24 cellular contexts compared by ENCODE assay signal in the genomic region with DNA sequence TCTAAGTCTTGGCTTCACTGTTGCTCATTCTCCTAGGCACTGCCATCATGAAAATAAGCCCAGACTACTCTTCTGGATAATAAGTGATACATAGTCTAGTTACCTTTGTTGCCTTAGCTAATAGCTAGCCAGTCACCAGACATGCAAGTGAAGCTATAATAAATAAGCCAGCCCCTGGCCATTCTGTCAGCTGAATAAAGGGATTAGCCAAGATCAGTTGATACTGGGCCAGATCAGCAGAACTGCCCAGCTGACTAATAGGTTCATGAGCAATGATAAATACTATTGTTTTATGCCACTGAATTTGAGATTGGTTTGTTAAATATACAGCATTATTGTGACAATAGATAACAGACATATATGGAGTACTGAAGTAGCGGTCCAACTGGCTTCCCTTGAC. TPM values are rescaled to one million over a fixed set of nuclear protein-coding genes. Genes with fewer than 3 reads are reported as not detected.
DNase-seq lines count a peak whose midpoint lies in the region; ATAC-seq and TF ChIP-seq lines count a peak whose summit lies in the region.
"Had no signal": no experiment of that assay in that cellular context is flagged by ENCODE, and none has a peak within 500 bp of the region (broad histone marks: within the 10 kb centered on the region; RNA-seq: fewer than 3 reads in every experiment).

No MANE protein-coding gene starts in this region.

- DNase-seq in BE2C (peak; percentile 15), NCI-H82 treated with DMSO at 0.1 percent for 48 hours (lab: John Stamatoyannopoulos, UW; ENCODE audit: unreplicated experiment) (peak; percentile 66), endothelial cell (ENCODE audit: low spot score) (no peak), foreskin fibroblast (peak; percentile 7 to 53), hypothalamus (lab: John Stamatoyannopoulos, UW) (no peak), RWPE1 (ENCODE audit: low spot score) (no peak), T-helper 9 cell (no peak)
- DNase-seq: 8988T; ACHN; CD4-positive, CD25-positive, alpha-beta regulatory T cell; H9; KG1; MM.1S; NCI-H1417 treated with DMSO at 0.1 percent for 48 hours; NCI-H1694 treated with DMSO at 0.1 percent for 48 hours; NCI-H2081 treated with DMSO at 0.1 percent for 48 hours; NCI-H2171 treated with DMSO at 0.1 percent for 48 hours; NCI-H345; NCI-H524; NCI-H748 treated with DMSO at 0.1 percent for 48 hours; SK-N-SH; SW 1271 had no signal

- ATAC-seq in GM19328 (IDR thresholded peaks at IDR 0.05; ENCODE audit: unreplicated experiment), result no peak
- ATAC-seq: GM23338 had no signal

- POLR2A ChIA-PET in RWPE1 (lab: Yijun Ruan, JAX; ENCODE audit: low non-redundant PET), result no interaction called here

- peaks cover 1% of the 10 kb centered on the region for H3K27me3 Mint-ChIP-seq in endothelial cell (ENCODE audit: unreplicated experiment)

- H3K27me3 ChIP-seq in BE2C, result no peaks in the 10 kb centered on the region

- no peaks in the 10 kb centered on the region for H3K9me3 Mint-ChIP-seq in endothelial cell (ENCODE audit: unreplicated experiment)
- H3K9me3 Mint-ChIP-seq: GM23338, H9 had no signal

- no peak overlapping the region for H3K27ac ChIP-seq in RWPE1

- no peaks in the 10 kb centered on the region for H3K36me3 Mint-ChIP-seq in endothelial cell (ENCODE audit: low read depth, unreplicated experiment)
- H3K36me3 Mint-ChIP-seq: CD4-positive, CD25-positive, alpha-beta regulatory T cell had no signal

- no peak for TF ChIP-seq CTCF in BE2C (IDR thresholded peaks at IDR 0.05; ENCODE audit: low read depth, low read length)
- TF ChIP-seq CTCF in endothelial cell (IDR thresholded peaks at IDR 0.05; ENCODE audit: unreplicated experiment), result no peak
- TF ChIP-seq CTCF in foreskin fibroblast (IDR thresholded peaks at IDR 0.05; ENCODE audit: low read depth, low read length), result no peak
- no peak for TF ChIP-seq CTCF in RWPE1 (conservative IDR thresholded peaks at IDR 0.05; ENCODE audit: low read depth)

- H3K27ac Mint-ChIP-seq in endothelial cell (ENCODE audit: unreplicated experiment), result peak overlapping the region; percentile 72
- H3K27ac Mint-ChIP-seq: CD4-positive, CD25-positive, alpha-beta regulatory T cell; GM23338; H9 had no signal

- no peaks in the 10 kb centered on the region for H3K9me3 ChIP-seq in BE2C
- H3K9me3 ChIP-seq: SK-N-SH had no signal

- no peaks in the 10 kb centered on the region for H3K4me1 ChIP-seq in BE2C

- H3K4me3 Mint-ChIP-seq in endothelial cell (ENCODE audit: unreplicated experiment), result no peak overlapping the region
- H3K4me3 Mint-ChIP-seq: CD4-positive, CD25-positive, alpha-beta regulatory T cell; GM23338; H9 had no signal

- no peaks in the 10 kb centered on the region for H3K36me3 ChIP-seq in BE2C

- CTCF ChIA-PET in RWPE1 (lab: Yijun Ruan, JAX), result interaction anchor here (0.6 kb wide), 2 partner anchors 12 to 440 kb away, joined by 3 read pairs; no protein-coding TSS in a partner anchor

- H3K4me3 ChIP-seq in BE2C (ENCODE audit: low read depth, low read length) (no peak overlapping the region), foreskin fibroblast (ENCODE audit: low read depth in 1 of 2, low read length in 2 of 2) (no peak overlapping the region)
- H3K4me3 ChIP-seq: GM23338 had no signal

- H3K4me1 Mint-ChIP-seq in endothelial cell (ENCODE audit: unreplicated experiment), result peaks cover 13% of the 10 kb centered on the region
- H3K4me1 Mint-ChIP-seq: CD4-positive, CD25-positive, alpha-beta regulatory T cell had no signal

RNA-seq across cellular contexts. Expression of a gene that starts 8.0 kb away (rescaled TPM):
- 5.4 TPM for polyA plus RNA-seq in BE2C (2012; ENCODE audit: insufficient read depth, insufficient read length, low read depth)
- 16.1 TPM for total RNA-seq in endothelial cell (ENCODE audit: unreplicated experiment)

RNA-seq across cellular contexts. Expression of a gene that starts 52.1 kb away (rescaled TPM):
- polyA plus RNA-seq in BE2C (2012; ENCODE audit: insufficient read depth, insufficient read length, low read depth), result not detected
- total RNA-seq in endothelial cell (ENCODE audit: unreplicated experiment), result 1.0 TPM
- polyA plus RNA-seq: SK-N-SH had no signal

RNA-seq across cellular contexts. Expression of a gene that starts 52.2 kb away (rescaled TPM):
- polyA plus RNA-seq in BE2C (2012; ENCODE audit: insufficient read depth, insufficient read length, low read depth), result 12.0 TPM
- total RNA-seq in endothelial cell (ENCODE audit: unreplicated experiment), result 8.3 TPM

RNA-seq across cellular contexts. Expression of a gene that starts 52.3 kb away (rescaled TPM):
- 47.9 TPM for polyA plus RNA-seq in BE2C (2012; ENCODE audit: insufficient read depth, insufficient read length, low read depth)
- 18.0 TPM for total RNA-seq in endothelial cell (ENCODE audit: unreplicated experiment)

Comparison
In these comparisons a context has a peak if more than half of its experiments do, and no peak if none do; other contexts are left out.
1. DNase-seq: peak in BE2C (single experiment), NCI-H82 treated with DMSO at 0.1 percent for 48 hours (single experiment) and foreskin fibroblast (2 of 2); none in endothelial cell (single experiment), hypothalamus (0 of 51), RWPE1 (single experiment) and T-helper 9 cell (single experiment).